ENCODE assay signal across 11 cellular contexts in genomic region chr16:74603848-74604247, GRCh38. TPM values are rescaled to one million over a fixed set of nuclear protein-coding genes. Genes with fewer than 3 reads are reported as not detected.
DNase-seq lines count a peak whose midpoint lies in the region; ATAC-seq, FAIRE-seq and TF ChIP-seq lines count a peak whose summit lies in the region.
"Had no signal": no experiment of that assay in that cellular context is flagged by ENCODE, and none has a peak within 500 bp of the region (broad histone marks: within the 10 kb centered on the region; RNA-seq: fewer than 3 reads in every experiment).

No MANE protein-coding gene starts in this region.

- no peaks in the 10 kb centered on the region for H3F3A ChIP-seq in DOHH2 (ENCODE audit: control insufficient read depth, insufficient read depth)

- H3K27me3 ChIP-seq in DOHH2 (ENCODE audit: control insufficient read depth, low read length) (no peaks in the 10 kb centered on the region), bronchial epithelial cell (ENCODE audit: control insufficient read depth, insufficient read depth, low read length) (no peaks in the 10 kb centered on the region)

- H3K79me2 ChIP-seq in DOHH2 (ENCODE audit: control insufficient read depth, low read length), result peaks cover 78% of the 10 kb centered on the region

- H3K4me2 ChIP-seq in DOHH2 (ENCODE audit: low read length), result 0 out of 2 replicates have a peak overlapping the region, but pooled peaks have one; percentile 83

- DNase-seq in LHCN-M2 (ENCODE audit: low read depth), result peak; percentile 44
- DNase-seq in bronchial epithelial cell (ENCODE audit: low read depth), result peak; percentile 52
- DNase-seq in mesenteric fat pad (ENCODE audit: low spot score), result no peak
- DNase-seq in coronary artery (ENCODE audit: low spot score), result no peak
- DNase-seq in NCI-H1930 (lab: John Stamatoyannopoulos, UW), result no peak
- DNase-seq: DMS 273 treated with DMSO at 0.1 percent for 48 hours; stimulated activated naive B cell treated with anti-CD40 and anti-IgM and Interleukin-4, amounts not matched to agents 10 μg/mL and 1 μg/mL and 100 μg/mL, for 72 hours had no signal

- peaks cover 43% of the 10 kb centered on the region for H3K4me1 Mint-ChIP-seq in nephron

- H3K27ac Mint-ChIP-seq in nephron, result peak overlapping the region; percentile 60 to 84 (median 65)
- H3K27ac Mint-ChIP-seq: stimulated activated naive B cell treated with anti-CD40 and anti-IgM and Interleukin-4, amounts not matched to agents 10 μg/mL and 1 μg/mL and 100 μg/mL, for 72 hours had no signal

- no peak overlapping the region for H3K4me3 ChIP-seq in DOHH2 (ENCODE audit: low read length)
- no peak overlapping the region for H3K4me3 ChIP-seq in bronchial epithelial cell (ENCODE audit: low read depth, low read length)
- no peak overlapping the region for H3K4me3 ChIP-seq in coronary artery

- peaks cover 17% of the 10 kb centered on the region for H3K36me3 Mint-ChIP-seq in nephron (ENCODE audit: low read depth)

- no peaks in the 10 kb centered on the region for H3K27me3 Mint-ChIP-seq in nephron (ENCODE audit: low read depth)
- H3K27me3 Mint-ChIP-seq: stimulated activated naive B cell treated with anti-CD40 and anti-IgM and Interleukin-4, amounts not matched to agents 10 μg/mL and 1 μg/mL and 100 μg/mL, for 72 hours had no signal

- H3K4me3 Mint-ChIP-seq in nephron, result peak overlapping the region; percentile 89 to 96 (median 94)
- H3K4me3 Mint-ChIP-seq: stimulated activated naive B cell treated with anti-CD40 and anti-IgM and Interleukin-4, amounts not matched to agents 10 μg/mL and 1 μg/mL and 100 μg/mL, for 72 hours had no signal

- TF ChIP-seq CTCF in DOHH2 (IDR thresholded peaks at IDR 0.05; ENCODE audit: low read depth, low read length, poor library complexity, severe bottlenecking) (no peak), bronchial epithelial cell (IDR thresholded peaks at IDR 0.05; ENCODE audit: insufficient read depth, low read length, severe bottlenecking) (no peak), nephron (IDR thresholded peaks at IDR 0.05; ENCODE audit: unreplicated experiment in 3 of 3) (no peak), coronary artery (IDR thresholded peaks at IDR 0.05) (no peak)

- H4K20me1 ChIP-seq in DOHH2 (ENCODE audit: control insufficient read depth, insufficient read depth, low read depth, low read length), result peaks cover 13% of the 10 kb centered on the region

- no peaks in the 10 kb centered on the region for H3K9me3 ChIP-seq in DOHH2 (ENCODE audit: control insufficient read depth, insufficient read depth, low read length)

- H3K4me1 ChIP-seq in DOHH2 (ENCODE audit: control insufficient read depth, low read length), result peaks cover 23% of the 10 kb centered on the region

- H3K36me3 ChIP-seq in DOHH2 (ENCODE audit: control insufficient read depth, low read length) (peaks cover 6% of the 10 kb centered on the region; the same call in 1 of the 2 replicates), bronchial epithelial cell (ENCODE audit: control insufficient read depth, insufficient read depth, low read length) (no peaks in the 10 kb centered on the region)

- no peaks in the 10 kb centered on the region for H3K9me3 Mint-ChIP-seq in nephron
- H3K9me3 Mint-ChIP-seq: stimulated activated naive B cell treated with anti-CD40 and anti-IgM and Interleukin-4, amounts not matched to agents 10 μg/mL and 1 μg/mL and 100 μg/mL, for 72 hours had no signal

- ATAC-seq in HG02678 (IDR thresholded peaks at IDR 0.05; ENCODE audit: unreplicated experiment), result no peak
- ATAC-seq: stimulated activated naive B cell treated with anti-CD40 and anti-IgM and Interleukin-4, amounts not matched to agents 10 μg/mL and 1 μg/mL and 100 μg/mL, for 72 hours had no signal

- no peak for FAIRE-seq in bronchial epithelial cell (lab: Jason Lieb, UNC)
- FAIRE-seq: GM18507 had no signal

- H3K9me2 ChIP-seq in DOHH2 (replicated peaks; ENCODE audit: control insufficient read depth, low read length), result no peaks in the 10 kb centered on the region

- H3K27ac ChIP-seq in DOHH2 (ENCODE audit: low read depth, low read length), result no peak overlapping the region
- no peak overlapping the region for H3K27ac ChIP-seq in coronary artery

RNA-seq across cellular contexts. Expression of gene GLG1, which starts 3.1 kb away (rescaled TPM):
- total RNA-seq in LHCN-M2 (2014; rRNA removed), result 75.9 and 81.7 TPM in 2 replicates
- 56.8 TPM for polyA plus RNA-seq in LHCN-M2 (2012)
- 65.0 and 71.2 TPM in 2 replicates for total RNA-seq in bronchial epithelial cell
- total RNA-seq in mesenteric fat pad, result 102 TPM

Comparison
In these comparisons a context has a peak if more than half of its experiments do, and no peak if none do; other contexts are left out.
1. DNase-seq: peak in LHCN-M2 (single experiment) and bronchial epithelial cell (single experiment); none in mesenteric fat pad (single experiment), coronary artery (single experiment) and NCI-H1930 (0 of 2).